In genomic region chr2:190846746-190847145, GRCh38 we compare ENCODE assay signal across 1 cellular context.
TF ChIP-seq lines count a peak whose summit lies in the region.

No MANE protein-coding gene starts in this region.

TF ChIP-seq in A549, 52 proteins besides CTCF, POLR2A, EP300 and RAD21 (continued from another document):
- TF ChIP-seq PBX3 (IDR thresholded peaks at IDR 0.05) = peak; percentile 70; the same call in 1 of the 2 replicates
